Comparison of ENCODE assay signal across 2 cellular contexts in genomic region chr5:95797301-95797700, GRCh38.
TF ChIP-seq lines count a peak whose summit lies in the region.

No MANE protein-coding gene starts in this region.

TF ChIP-seq in A549, 52 proteins besides CTCF, POLR2A, EP300 and RAD21:
- TF ChIP-seq E2F6 (IDR thresholded peaks at IDR 0.05; ENCODE audit: borderline replicate concordance, low read depth) (no peak), MYC (IDR thresholded peaks at IDR 0.05; ENCODE audit: borderline replicate concordance, low read length) (no peak), HES2 (IDR thresholded peaks at IDR 0.05) (no peak), HOXB13 (CRISPR knock-in tag; IDR thresholded peaks at IDR 0.05; ENCODE audit: low read depth) (no peak), JUNB (IDR thresholded peaks at IDR 0.05) (no peak), MAX (IDR thresholded peaks at IDR 0.05) (no peak), RARB (CRISPR knock-in tag; IDR thresholded peaks at IDR 0.05) (no peak), EHMT2 (IDR thresholded peaks at IDR 0.05; ENCODE audit: low read depth) (no peak), FOSB (CRISPR knock-in tag; IDR thresholded peaks at IDR 0.05) (no peak), ELK1 (IDR thresholded peaks at IDR 0.05; ENCODE audit: low read depth, low read length) (no peak), JUN (IDR thresholded peaks at IDR 0.05) (no peak), TP53 (CRISPR knock-in tag; IDR thresholded peaks at IDR 0.05) (no peak), EHF (CRISPR knock-in tag; IDR thresholded peaks at IDR 0.05) (no peak), HOXA7 (CRISPR knock-in tag; IDR thresholded peaks at IDR 0.05) (no peak), REST (IDR thresholded peaks at IDR 0.05) (no peak), ESRRA (IDR thresholded peaks at IDR 0.05; ENCODE audit: borderline replicate concordance, low read length) (no peak), CHD2 (IDR thresholded peaks at IDR 0.05; ENCODE audit: low read length, partially characterized antibody) (no peak), ZFP36 (IDR thresholded peaks at IDR 0.05; ENCODE audit: borderline replicate concordance, partially characterized antibody) (no peak)
TF ChIP-seq in A549: peak in this region for 0.

TF ChIP-seq in K562, 482 proteins besides CTCF, POLR2A, EP300 and RAD21:
- 0 out of 2 replicates have a peak, but pooled peaks have one; percentile 44 for TF ChIP-seq POLR2AphosphoS2 (IDR thresholded peaks at IDR 0.05; ENCODE audit: low read length)
- TF ChIP-seq REST (CRISPR knock-in tag; IDR thresholded peaks at IDR 0.05; ENCODE audit: low read depth) = no peak
